In the genomic region with DNA sequence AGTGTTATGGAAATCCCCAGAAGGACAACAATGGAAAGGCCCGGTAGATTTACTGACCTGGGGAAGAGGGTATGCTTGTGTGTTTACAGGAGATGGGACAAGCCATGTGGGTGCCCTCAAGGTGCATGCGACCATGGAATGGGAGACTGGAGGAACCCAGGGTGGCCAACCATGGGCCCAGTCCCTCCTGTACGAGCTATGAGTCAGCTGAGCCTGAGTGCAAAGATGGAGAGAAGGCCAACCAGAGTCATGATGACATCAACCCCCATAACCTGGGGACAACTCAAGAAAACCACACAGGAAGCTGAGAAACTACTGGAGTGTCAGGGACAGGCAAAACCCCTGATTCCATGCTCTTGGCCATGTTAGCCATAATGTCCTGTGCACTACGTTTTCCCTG, we compare ENCODE assay signal across 23 cellular contexts. TPM values are rescaled to one million over a fixed set of nuclear protein-coding genes. Genes with fewer than 3 reads are reported as not detected.
DNase-seq lines count a peak whose midpoint lies in the region; ATAC-seq, FAIRE-seq and TF ChIP-seq lines count a peak whose summit lies in the region.
"Had no signal": no experiment of that assay in that cellular context is flagged by ENCODE, and none has a peak within 500 bp of the region (broad histone marks: within the 10 kb centered on the region; RNA-seq: fewer than 3 reads in every experiment).

No MANE protein-coding gene starts in this region.

- no peak for TF ChIP-seq POLR2A in uterus (IDR thresholded peaks at IDR 0.05)

- H3K27ac Mint-ChIP-seq in activated CD8-positive, alpha-beta T cell treated with anti-CD3 and anti-CD28 coated beads for 36 hours, result no peak overlapping the region
- H3K27ac Mint-ChIP-seq in activated CD8-positive, alpha-beta T cell treated with anti-CD3 and anti-CD28 coated beads, Interleukin-2, amount 10 ng/mL, durations not matched to agents 7 days and 5 days, result no peak overlapping the region
- H3K27ac Mint-ChIP-seq in endothelial cell (ENCODE audit: unreplicated experiment), result no peak overlapping the region
- no peak overlapping the region for H3K27ac Mint-ChIP-seq in activated T-helper 17 cell treated with anti-CD3 and anti-CD28 coated beads, Interleukin-2, amount 50 U/mL, for 72 hours
- H3K27ac Mint-ChIP-seq: CD4-positive, alpha-beta T cell; H9 had no signal

- no peaks in the 10 kb centered on the region for H3K4me1 ChIP-seq in uterus

- POLR2A ChIA-PET in activated CD8-positive, alpha-beta T cell treated with anti-CD3 and anti-CD28 coated beads for 36 hours (lab: Charles Lee), result interaction anchor here (1.2 to 1.5 kb wide), 2 partner anchors 14 to 49 kb away, joined by 4 to 5 read pairs; partner anchors contain the start of gene ZNF614
- POLR2A ChIA-PET in activated CD8-positive, alpha-beta T cell treated with anti-CD3 and anti-CD28 coated beads, Interleukin-2, amount 10 ng/mL, durations not matched to agents 7 days and 5 days (lab: Charles Lee), result no interaction called here

- no peak for ATAC-seq in activated CD8-positive, alpha-beta T cell treated with anti-CD3 and anti-CD28 coated beads for 36 hours
- no peak for ATAC-seq in activated CD8-positive, alpha-beta T cell treated with anti-CD3 and anti-CD28 coated beads, Interleukin-2, amount 10 ng/mL, durations not matched to agents 7 days and 5 days
- no peak for ATAC-seq in activated T-helper 17 cell treated with anti-CD3 and anti-CD28 coated beads, Interleukin-2, amount 50 U/mL, for 72 hours (replicated peaks)
- no peak for ATAC-seq in HG02981 (IDR thresholded peaks at IDR 0.05; ENCODE audit: unreplicated experiment)

- no peak overlapping the region for H3K4me3 ChIP-seq in uterus
- H3K4me3 ChIP-seq: GM23248, PC-9 had no signal

- TF ChIP-seq CTCF in activated CD8-positive, alpha-beta T cell treated with anti-CD3 and anti-CD28 coated beads for 36 hours (IDR thresholded peaks at IDR 0.05), result no peak
- TF ChIP-seq CTCF in endothelial cell (IDR thresholded peaks at IDR 0.05; ENCODE audit: unreplicated experiment) (no peak), uterus (IDR thresholded peaks at IDR 0.05) (no peak)

- H3K9me3 Mint-ChIP-seq in activated CD8-positive, alpha-beta T cell treated with anti-CD3 and anti-CD28 coated beads for 36 hours, result peaks cover 62% of the 10 kb centered on the region
- peaks cover 65% of the 10 kb centered on the region for H3K9me3 Mint-ChIP-seq in activated CD8-positive, alpha-beta T cell treated with anti-CD3 and anti-CD28 coated beads, Interleukin-2, amount 10 ng/mL, durations not matched to agents 7 days and 5 days (ENCODE audit: insufficient read depth)
- H3K9me3 Mint-ChIP-seq in endothelial cell (ENCODE audit: unreplicated experiment), result peaks cover 28% of the 10 kb centered on the region
- peaks cover 23% of the 10 kb centered on the region for H3K9me3 Mint-ChIP-seq in activated T-helper 17 cell treated with anti-CD3 and anti-CD28 coated beads, Interleukin-2, amount 50 U/mL, for 72 hours

- FAIRE-seq in RCC 7860 (lab: Jason Lieb, UNC), result no peak
- FAIRE-seq: D721Med, G401.6 had no signal

- CTCF ChIA-PET in activated CD8-positive, alpha-beta T cell treated with anti-CD3 and anti-CD28 coated beads for 36 hours (lab: Charles Lee), result no interaction called here
- CTCF ChIA-PET in activated CD8-positive, alpha-beta T cell treated with anti-CD3 and anti-CD28 coated beads, Interleukin-2, amount 10 ng/mL, durations not matched to agents 7 days and 5 days (lab: Charles Lee), result no interaction called here

- peak; percentile 3 for DNase-seq in activated CD8-positive, alpha-beta T cell treated with anti-CD3 and anti-CD28 coated beads for 36 hours
- no peak for DNase-seq in activated CD8-positive, alpha-beta T cell treated with anti-CD3 and anti-CD28 coated beads, Interleukin-2, amount 10 ng/mL, durations not matched to agents 7 days and 5 days
- peak; percentile 38 for DNase-seq in RCC 7860 (ENCODE audit: low spot score)
- no peak for DNase-seq in endothelial cell (ENCODE audit: low spot score)
- DNase-seq in OCI-M1 (lab: John Stamatoyannopoulos, UW), result no peak
- DNase-seq in uterus, result no peak
- DNase-seq: 8988T; ACHN; CD4-positive, alpha-beta T cell; GM23248; H9; NCI-H2029; NCI-H446; NCI-H524 treated with DMSO at 0.1 percent for 48 hours; NCI-H774; PC-9; SHP77 treated with DMSO at 0.1 percent for 48 hours had no signal

- H3K36me3 ChIP-seq in uterus, result no peaks in the 10 kb centered on the region

- H3K4me1 Mint-ChIP-seq in activated CD8-positive, alpha-beta T cell treated with anti-CD3 and anti-CD28 coated beads for 36 hours (ENCODE audit: low read depth), result peaks cover 4% of the 10 kb centered on the region
- H3K4me1 Mint-ChIP-seq in activated CD8-positive, alpha-beta T cell treated with anti-CD3 and anti-CD28 coated beads, Interleukin-2, amount 10 ng/mL, durations not matched to agents 7 days and 5 days (ENCODE audit: low read depth), result peaks cover 8% of the 10 kb centered on the region
- H3K4me1 Mint-ChIP-seq in endothelial cell (ENCODE audit: unreplicated experiment), result no peaks in the 10 kb centered on the region
- no peaks in the 10 kb centered on the region for H3K4me1 Mint-ChIP-seq in activated T-helper 17 cell treated with anti-CD3 and anti-CD28 coated beads, Interleukin-2, amount 50 U/mL, for 72 hours

- H3K27me3 Mint-ChIP-seq in activated CD8-positive, alpha-beta T cell treated with anti-CD3 and anti-CD28 coated beads for 36 hours, result no peaks in the 10 kb centered on the region
- H3K27me3 Mint-ChIP-seq in activated CD8-positive, alpha-beta T cell treated with anti-CD3 and anti-CD28 coated beads, Interleukin-2, amount 10 ng/mL, durations not matched to agents 7 days and 5 days (ENCODE audit: low read depth), result no peaks in the 10 kb centered on the region
- no peaks in the 10 kb centered on the region for H3K27me3 Mint-ChIP-seq in endothelial cell (ENCODE audit: unreplicated experiment)
- H3K27me3 Mint-ChIP-seq in activated T-helper 17 cell treated with anti-CD3 and anti-CD28 coated beads, Interleukin-2, amount 50 U/mL, for 72 hours, result no peaks in the 10 kb centered on the region
- H3K27me3 Mint-ChIP-seq: CD4-positive, alpha-beta T cell; IgD-negative memory B cell had no signal

- no peak overlapping the region for H3K4me3 Mint-ChIP-seq in activated CD8-positive, alpha-beta T cell treated with anti-CD3 and anti-CD28 coated beads for 36 hours
- H3K4me3 Mint-ChIP-seq in activated CD8-positive, alpha-beta T cell treated with anti-CD3 and anti-CD28 coated beads, Interleukin-2, amount 10 ng/mL, durations not matched to agents 7 days and 5 days, result no peak overlapping the region
- H3K4me3 Mint-ChIP-seq in endothelial cell (ENCODE audit: unreplicated experiment), result peak overlapping the region; percentile 12
- H3K4me3 Mint-ChIP-seq in activated T-helper 17 cell treated with anti-CD3 and anti-CD28 coated beads, Interleukin-2, amount 50 U/mL, for 72 hours, result no peak overlapping the region
- H3K4me3 Mint-ChIP-seq: CD4-positive, alpha-beta T cell; H9 had no signal

- H3K27me3 ChIP-seq in uterus, result no peaks in the 10 kb centered on the region

- peaks cover 89% of the 10 kb centered on the region for H3K36me3 Mint-ChIP-seq in activated CD8-positive, alpha-beta T cell treated with anti-CD3 and anti-CD28 coated beads for 36 hours (ENCODE audit: low read depth)
- H3K36me3 Mint-ChIP-seq in activated CD8-positive, alpha-beta T cell treated with anti-CD3 and anti-CD28 coated beads, Interleukin-2, amount 10 ng/mL, durations not matched to agents 7 days and 5 days (ENCODE audit: low read depth), result peaks cover 81% of the 10 kb centered on the region
- peaks cover 58% of the 10 kb centered on the region for H3K36me3 Mint-ChIP-seq in endothelial cell (ENCODE audit: low read depth, unreplicated experiment)
- H3K36me3 Mint-ChIP-seq in activated T-helper 17 cell treated with anti-CD3 and anti-CD28 coated beads, Interleukin-2, amount 50 U/mL, for 72 hours (ENCODE audit: low read depth), result peaks cover 93% of the 10 kb centered on the region

- intact Hi-C loops in activated CD8-positive, alpha-beta T cell treated with anti-CD3 and anti-CD28 coated beads for 36 hours (cut with micrococcal nuclease), result no loop called here
- intact Hi-C loops in uterus (cut with DNase I; ENCODE audit: low total_unique reads), result no loop called here

- H3K9me3 ChIP-seq in uterus, result peaks cover 0 to 82% of the 10 kb centered on the region in 2 donors

- H3K27ac ChIP-seq in uterus, result no peak overlapping the region
- H3K27ac ChIP-seq: GM23248, KMS-11, PC-9 had no signal

RNA-seq across cellular contexts. Expression of gene ZNF350, which starts 7.8 kb away (rescaled TPM):
- 1 to 10 TPM; 7.5 to 7.6 TPM for total RNA-seq in activated CD8-positive, alpha-beta T cell treated with anti-CD3 and anti-CD28 coated beads for 36 hours
- 10 to 100 TPM; 11.8 to 13.7 TPM for total RNA-seq in activated CD8-positive, alpha-beta T cell treated with anti-CD3 and anti-CD28 coated beads, Interleukin-2, amount 10 ng/mL, durations not matched to agents 7 days and 5 days
- total RNA-seq in endothelial cell (ENCODE audit: unreplicated experiment) (8.9 TPM), uterus (10 to 100 TPM in 3 of 4 donors, 1 to 10 TPM in 1; 2.3 to 28.0 (median 15.1) TPM)
- total RNA-seq in activated T-helper 17 cell treated with anti-CD3 and anti-CD28 coated beads, Interleukin-2, amount 50 U/mL, for 72 hours, result 10 to 100 TPM in 1 of 2 donors, 1 to 10 TPM in 1; 6.2 to 12.8 TPM

RNA-seq across cellular contexts. Expression of gene ZNF615, which starts 29.1 kb away (rescaled TPM):
- 1 to 10 TPM; 8.3 to 9.0 TPM for total RNA-seq in activated CD8-positive, alpha-beta T cell treated with anti-CD3 and anti-CD28 coated beads for 36 hours
- total RNA-seq in activated CD8-positive, alpha-beta T cell treated with anti-CD3 and anti-CD28 coated beads, Interleukin-2, amount 10 ng/mL, durations not matched to agents 7 days and 5 days, result 1 to 10 TPM; 7.8 to 8.6 TPM
- total RNA-seq in endothelial cell (ENCODE audit: unreplicated experiment), result 13.5 TPM
- 10 to 100 TPM in 1 of 2 donors, 1 to 10 TPM in 1; 5.9 to 15.2 TPM for total RNA-seq in activated T-helper 17 cell treated with anti-CD3 and anti-CD28 coated beads, Interleukin-2, amount 50 U/mL, for 72 hours
- total RNA-seq in uterus, result 10 to 100 TPM in 2 of 4 donors, 1 to 10 TPM in 2; 9.7 to 35.9 (median 15.4) TPM

RNA-seq across cellular contexts. Expression of gene ZNF614, which starts 49.3 kb away (rescaled TPM):
- 10 to 100 TPM; 11.9 to 13.3 TPM for total RNA-seq in activated CD8-positive, alpha-beta T cell treated with anti-CD3 and anti-CD28 coated beads for 36 hours
- 10 to 100 TPM in 1 of 2 experiments, 1 to 10 TPM in 1; 9.8 to 11.7 TPM for total RNA-seq in activated CD8-positive, alpha-beta T cell treated with anti-CD3 and anti-CD28 coated beads, Interleukin-2, amount 10 ng/mL, durations not matched to agents 7 days and 5 days
- total RNA-seq in endothelial cell (ENCODE audit: unreplicated experiment) (12.1 TPM), uterus (10 to 100 TPM; 11.8 to 27.9 (median 13.7) TPM)
- 1 to 10 TPM; 7.0 to 7.7 TPM for total RNA-seq in activated T-helper 17 cell treated with anti-CD3 and anti-CD28 coated beads, Interleukin-2, amount 50 U/mL, for 72 hours

RNA-seq across cellular contexts. Expression of gene ZNF613, which starts 51.6 kb away (rescaled TPM):
- total RNA-seq in activated CD8-positive, alpha-beta T cell treated with anti-CD3 and anti-CD28 coated beads for 36 hours, result 1 to 10 TPM; 3.2 to 3.5 TPM
- 1 to 10 TPM; 6.3 to 8.2 TPM for total RNA-seq in activated CD8-positive, alpha-beta T cell treated with anti-CD3 and anti-CD28 coated beads, Interleukin-2, amount 10 ng/mL, durations not matched to agents 7 days and 5 days
- total RNA-seq in endothelial cell (ENCODE audit: unreplicated experiment) (10.9 TPM), uterus (10 to 100 TPM in 2 of 4 donors, 1 to 10 TPM in 2; 1.0 to 12.0 (median 9.0) TPM)
- 1 to 10 TPM; 3.5 to 4.3 TPM for total RNA-seq in activated T-helper 17 cell treated with anti-CD3 and anti-CD28 coated beads, Interleukin-2, amount 50 U/mL, for 72 hours

Comparison
In these comparisons a context has a peak if more than half of its experiments do, and no peak if none do; other contexts are left out.
1. DNase-seq: peak in activated CD8-positive, alpha-beta T cell treated with anti-CD3 and anti-CD28 coated beads for 36 hours (single experiment) and RCC 7860 (single experiment); none in activated CD8-positive, alpha-beta T cell treated with anti-CD3 and anti-CD28 coated beads, Interleukin-2, amount 10 ng/mL, durations not matched to agents 7 days and 5 days (single experiment), endothelial cell (single experiment), OCI-M1 (single experiment) and uterus (0 of 2).